ENCODE assay signal across 25 cellular contexts in the genomic region with DNA sequence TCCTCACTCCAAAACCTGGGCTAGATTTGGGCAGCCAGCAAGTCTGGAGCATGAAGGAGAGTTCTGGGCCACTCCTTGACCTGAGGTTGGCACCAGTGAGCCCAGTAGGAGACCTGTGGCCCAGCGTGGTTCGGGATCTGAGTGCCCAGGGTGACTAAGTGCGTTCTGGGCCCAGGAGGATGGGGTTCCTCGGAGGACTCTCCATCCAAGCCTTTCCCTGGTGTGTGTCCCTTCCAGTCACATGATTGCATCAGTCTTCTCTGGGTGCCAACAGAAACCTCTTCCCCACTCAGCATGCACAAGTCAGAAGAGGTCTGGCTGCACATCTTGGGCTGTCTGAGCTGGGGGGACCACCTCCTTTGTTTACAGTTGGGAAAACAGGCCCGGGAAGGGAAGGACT. TPM values are rescaled to one million over a fixed set of nuclear protein-coding genes. Genes with fewer than 3 reads are reported as not detected.
DNase-seq lines count a peak whose midpoint lies in the region; ATAC-seq, FAIRE-seq and TF ChIP-seq lines count a peak whose summit lies in the region.
"Had no signal": no experiment of that assay in that cellular context is flagged by ENCODE, and none has a peak within 500 bp of the region (broad histone marks: within the 10 kb centered on the region; RNA-seq: fewer than 3 reads in every experiment).

No MANE protein-coding gene starts in this region.

- H3K9me3 ChIP-seq in HEK293 (ENCODE audit: control insufficient read depth, insufficient read depth, low read depth, low read length) (no peaks in the 10 kb centered on the region), BE2C (no peaks in the 10 kb centered on the region)
- H3K9me3 ChIP-seq: SJCRH30 had no signal

- FAIRE-seq in H54 (lab: Jason Lieb, UNC) = no peak
- FAIRE-seq: small intestine had no signal

- POLR2A ChIA-PET in HEK293 (lab: Yijun Ruan, JAX) = interaction anchor here (1.2 kb wide), 1 partner anchor 14 kb away, joined by 5 read pairs; no protein-coding TSS in a partner anchor

- ATAC-seq in central memory CD8-positive, alpha-beta T cell (replicated peaks; ENCODE audit: extremely low read depth, poor library complexity, severe bottlenecking) = no peak
- ATAC-seq in natural killer cell treated with Interleukin-12 subunit alpha and Interleukin-12 subunit beta and Interleukin-15 and Interleukin-18, amount 100 ng/mL, for 72 hours = no peak
- ATAC-seq: left cardiac atrium had no signal

- TF ChIP-seq POLR2A in H54 (IDR thresholded peaks at IDR 0.05; ENCODE audit: low read depth, low read length) = no peak

- peak overlapping the region; percentile 21 for H3K27ac Mint-ChIP-seq in T-helper 2 cell treated with Interferon-gamma antibody and Interleukin-4, amounts not matched to agents 5 μg/mL and 100 μg/mL, for 36 hours
- peak overlapping the region; percentile 76 for H3K27ac Mint-ChIP-seq in central memory CD8-positive, alpha-beta T cell (ENCODE audit: low read depth)
- H3K27ac Mint-ChIP-seq in natural killer cell treated with Interleukin-12 subunit alpha and Interleukin-12 subunit beta and Interleukin-15 and Interleukin-18, amount 100 ng/mL, for 72 hours = no peak overlapping the region
- H3K27ac Mint-ChIP-seq: B cell; T-helper 1 cell treated with Interleukin-12 subunit alpha and Interleukin-12 subunit beta and Interleukin-4 antibody, amounts not matched to agents 30 μg/mL and 1 μg/mL, for 36 hours; type B pancreatic cell had no signal

- peaks cover 41% of the 10 kb centered on the region for H3K36me3 Mint-ChIP-seq in T-helper 2 cell treated with Interferon-gamma antibody and Interleukin-4, amounts not matched to agents 5 μg/mL and 100 μg/mL, for 36 hours (ENCODE audit: low read depth)
- H3K36me3 Mint-ChIP-seq in central memory CD8-positive, alpha-beta T cell (ENCODE audit: insufficient read depth) = peaks cover 52% of the 10 kb centered on the region
- H3K36me3 Mint-ChIP-seq in natural killer cell treated with Interleukin-12 subunit alpha and Interleukin-12 subunit beta and Interleukin-15 and Interleukin-18, amount 100 ng/mL, for 72 hours = no peaks in the 10 kb centered on the region

- no peak for DNase-seq in T-helper 2 cell treated with Interferon-gamma antibody and Interleukin-4, amounts not matched to agents 5 μg/mL and 100 μg/mL, for 36 hours (ENCODE audit: low spot score)
- DNase-seq in T-helper 2 cell (no peak), COR-L47 (lab: John Stamatoyannopoulos, UW) (no peak), H54 (ENCODE audit: insufficient read length, low spot score) (no peak), BE2C (no peak)
- DNase-seq in central memory CD8-positive, alpha-beta T cell (ENCODE audit: low spot score in 2 of 2) = no peak
- peak; percentile 48 for DNase-seq in natural killer cell treated with Interleukin-12 subunit alpha and Interleukin-12 subunit beta and Interleukin-15 and Interleukin-18, amount 100 ng/mL, for 72 hours (ENCODE audit: low spot score)
- DNase-seq: activated T-cell treated with anti-CD3 and anti-CD28 coated beads for 4 hours; effector CD8-positive, alpha-beta T cell; glutamatergic neuron; KG1; left cardiac atrium; NCI-H1694 treated with DMSO at 0.1 percent for 48 hours; NCI-H2227 treated with DMSO at 0.1 percent for 48 hours; NCI-H82; OCI-M1; SJCRH30; small intestine; stimulated activated naive CD4-positive, alpha-beta T cell treated with Interleukin-2 at 50 U/mL for 16 hours; WERI-Rb-1 had no signal

- peaks cover 5% of the 10 kb centered on the region for H3K4me1 ChIP-seq in HEK293 (ENCODE audit: control insufficient read depth, insufficient read depth, low read length)
- H3K4me1 ChIP-seq in BE2C = no peaks in the 10 kb centered on the region

- no peaks in the 10 kb centered on the region for H3K27me3 ChIP-seq in BE2C
- H3K27me3 ChIP-seq: SJCRH30 had no signal

- H3K27me3 Mint-ChIP-seq in T-helper 2 cell treated with Interferon-gamma antibody and Interleukin-4, amounts not matched to agents 5 μg/mL and 100 μg/mL, for 36 hours (ENCODE audit: low read depth) = no peaks in the 10 kb centered on the region
- no peaks in the 10 kb centered on the region for H3K27me3 Mint-ChIP-seq in central memory CD8-positive, alpha-beta T cell
- no peaks in the 10 kb centered on the region for H3K27me3 Mint-ChIP-seq in natural killer cell treated with Interleukin-12 subunit alpha and Interleukin-12 subunit beta and Interleukin-15 and Interleukin-18, amount 100 ng/mL, for 72 hours
- H3K27me3 Mint-ChIP-seq: B cell, type B pancreatic cell had no signal

- no peak for TF ChIP-seq CTCF in HEK293 (tag by site-specific recombination; IDR thresholded peaks at IDR 0.05)
- TF ChIP-seq CTCF in BE2C (IDR thresholded peaks at IDR 0.05; ENCODE audit: low read depth, low read length) = no peak

- H3K4me1 Mint-ChIP-seq in T-helper 2 cell treated with Interferon-gamma antibody and Interleukin-4, amounts not matched to agents 5 μg/mL and 100 μg/mL, for 36 hours (ENCODE audit: low read depth) = peaks cover 26% of the 10 kb centered on the region
- peaks cover 38% of the 10 kb centered on the region for H3K4me1 Mint-ChIP-seq in central memory CD8-positive, alpha-beta T cell
- peaks cover 33 to 38% of the 10 kb centered on the region in 2 donors for H3K4me1 Mint-ChIP-seq in natural killer cell treated with Interleukin-12 subunit alpha and Interleukin-12 subunit beta and Interleukin-15 and Interleukin-18, amount 100 ng/mL, for 72 hours (ENCODE audit: low read depth in 2 of 2)

- no peak overlapping the region for H3K4me3 ChIP-seq in HEK293 (ENCODE audit: low read depth, low read length)
- H3K4me3 ChIP-seq in BE2C (ENCODE audit: low read depth, low read length) = no peak overlapping the region
- H3K4me3 ChIP-seq: SJCRH30 had no signal

- H3K9me3 Mint-ChIP-seq in T-helper 2 cell treated with Interferon-gamma antibody and Interleukin-4, amounts not matched to agents 5 μg/mL and 100 μg/mL, for 36 hours = no peaks in the 10 kb centered on the region
- H3K9me3 Mint-ChIP-seq in central memory CD8-positive, alpha-beta T cell = no peaks in the 10 kb centered on the region
- no peaks in the 10 kb centered on the region for H3K9me3 Mint-ChIP-seq in natural killer cell treated with Interleukin-12 subunit alpha and Interleukin-12 subunit beta and Interleukin-15 and Interleukin-18, amount 100 ng/mL, for 72 hours
- H3K9me3 Mint-ChIP-seq: T-helper 1 cell treated with Interleukin-12 subunit alpha and Interleukin-12 subunit beta and Interleukin-4 antibody, amounts not matched to agents 30 μg/mL and 1 μg/mL, for 36 hours; type B pancreatic cell had no signal

- CTCF ChIA-PET in HEK293 (lab: Yijun Ruan, JAX) = interaction anchor here (0.6 kb wide), 1 partner anchor 56 kb away, joined by 3 read pairs; no protein-coding TSS in a partner anchor

- H3K4me3 Mint-ChIP-seq in T-helper 2 cell treated with Interferon-gamma antibody and Interleukin-4, amounts not matched to agents 5 μg/mL and 100 μg/mL, for 36 hours = no peak overlapping the region
- H3K4me3 Mint-ChIP-seq in central memory CD8-positive, alpha-beta T cell = no peak overlapping the region
- no peak overlapping the region for H3K4me3 Mint-ChIP-seq in natural killer cell treated with Interleukin-12 subunit alpha and Interleukin-12 subunit beta and Interleukin-15 and Interleukin-18, amount 100 ng/mL, for 72 hours
- H3K4me3 Mint-ChIP-seq: B cell; T-helper 1 cell treated with Interleukin-12 subunit alpha and Interleukin-12 subunit beta and Interleukin-4 antibody, amounts not matched to agents 30 μg/mL and 1 μg/mL, for 36 hours; type B pancreatic cell had no signal

- no peak overlapping the region for H3K27ac ChIP-seq in HEK293 (ENCODE audit: extremely low read depth, low read depth, low read length)
- H3K27ac ChIP-seq: 22Rv1, SJCRH30, WERI-Rb-1 had no signal

- peaks cover 0 to 81% of the 10 kb centered on the region in 2 experiments; a peak in 1 of 3 replicates for H3K36me3 ChIP-seq in HEK293 (ENCODE audit: control insufficient read depth in 2 of 2, insufficient read depth in 1 of 2, low read length in 2 of 2)
- H3K36me3 ChIP-seq in BE2C = no peaks in the 10 kb centered on the region

TF ChIP-seq in HEK293, 187 proteins besides CTCF, POLR2A, EP300 and RAD21:
- TF ChIP-seq ZNF214 (tag by site-specific recombination; IDR thresholded peaks at IDR 0.05; ENCODE audit: borderline replicate concordance) (no peak), ZNF621 (tag by site-specific recombination; IDR thresholded peaks at IDR 0.05) (no peak), ZBTB17 (tag by site-specific recombination; IDR thresholded peaks at IDR 0.05) (peak; percentile 29; the same call in 1 of the 2 replicates)

RNA-seq across cellular contexts. Expression of a gene that starts 14.9 kb away (rescaled TPM):
- 10 to 100 TPM; 37.3 to 42.6 TPM for total RNA-seq in natural killer cell treated with Interleukin-12 subunit alpha and Interleukin-12 subunit beta and Interleukin-15 and Interleukin-18, amount 100 ng/mL, for 72 hours
- polyA plus RNA-seq in BE2C (2012; ENCODE audit: insufficient read depth, insufficient read length, low read depth) = 40.3 TPM

RNA-seq across cellular contexts. Expression of a gene that starts 15.1 kb away (rescaled TPM):
- total RNA-seq in natural killer cell treated with Interleukin-12 subunit alpha and Interleukin-12 subunit beta and Interleukin-15 and Interleukin-18, amount 100 ng/mL, for 72 hours = 10 to 100 TPM; 13.2 to 14.6 TPM
- 24.3 TPM for polyA plus RNA-seq in BE2C (2012; ENCODE audit: insufficient read depth, insufficient read length, low read depth)

RNA-seq across cellular contexts. Expression of a gene that starts 38.6 kb away (rescaled TPM):
- total RNA-seq in natural killer cell treated with Interleukin-12 subunit alpha and Interleukin-12 subunit beta and Interleukin-15 and Interleukin-18, amount 100 ng/mL, for 72 hours = 10 to 100 TPM; 24.6 to 31.5 TPM
- polyA plus RNA-seq in BE2C (2012; ENCODE audit: insufficient read depth, insufficient read length, low read depth) = 11.3 TPM

RNA-seq across cellular contexts. Expression of a gene that starts 38.8 kb away (rescaled TPM):
- total RNA-seq in natural killer cell treated with Interleukin-12 subunit alpha and Interleukin-12 subunit beta and Interleukin-15 and Interleukin-18, amount 100 ng/mL, for 72 hours = 10 to 100 TPM; 15.1 to 15.2 TPM
- 13.3 TPM for polyA plus RNA-seq in BE2C (2012; ENCODE audit: insufficient read depth, insufficient read length, low read depth)

Comparison
In these comparisons a context has a peak if more than half of its experiments do, and no peak if none do; other contexts are left out.
1. H3K27ac Mint-ChIP-seq: peak in T-helper 2 cell treated with Interferon-gamma antibody and Interleukin-4, amounts not matched to agents 5 μg/mL and 100 μg/mL, for 36 hours (single experiment) and central memory CD8-positive, alpha-beta T cell (single experiment); none in natural killer cell treated with Interleukin-12 subunit alpha and Interleukin-12 subunit beta and Interleukin-15 and Interleukin-18, amount 100 ng/mL, for 72 hours (0 of 2).